In genomic region chr11:77968337-77968736, GRCh38 we compare ENCODE assay signal across 22 cellular contexts. TPM values are rescaled to one million over a fixed set of nuclear protein-coding genes. Genes with fewer than 3 reads are reported as not detected.
DNase-seq lines count a peak whose midpoint lies in the region; ATAC-seq and TF ChIP-seq lines count a peak whose summit lies in the region.
"Had no signal": no experiment of that assay in that cellular context is flagged by ENCODE, and none has a peak within 500 bp of the region (broad histone marks: within the 10 kb centered on the region; RNA-seq: fewer than 3 reads in every experiment).

No MANE protein-coding gene starts in this region.

- WGBS in transverse colon (ENCODE audit: low coverage in 1 of 2), 2 donors: 83 to 94% methylated on average over 2 of the region's 2 CpGs

- TF ChIP-seq CTCF in transverse colon (IDR thresholded peaks at IDR 0.05): no peak

- peaks cover 14% of the 10 kb centered on the region for H3K36me3 ChIP-seq in Karpas-422 (ENCODE audit: insufficient read depth, low read length)
- H3K36me3 ChIP-seq in transverse colon: peaks cover 0 to 8% (median 0%) of the 10 kb centered on the region in 4 donors
- H3K36me3 ChIP-seq: neural progenitor cell had no signal

- H3K9ac ChIP-seq in Karpas-422 (ENCODE audit: low read length): no peak overlapping the region
- H3K9ac ChIP-seq: neural progenitor cell had no signal

- H3K4me3 ChIP-seq in Karpas-422 (ENCODE audit: low read length) (no peak overlapping the region), transverse colon (no peak overlapping the region)
- H3K4me3 ChIP-seq: neural progenitor cell, upper lobe of right lung had no signal

- peaks cover 4% of the 10 kb centered on the region; the same call in 1 of the 2 replicates for H3K4me1 ChIP-seq in Karpas-422 (ENCODE audit: low read length)
- H3K4me1 ChIP-seq in transverse colon: no peaks in the 10 kb centered on the region
- H3K4me1 ChIP-seq: neural progenitor cell, upper lobe of right lung had no signal

- in situ Hi-C loops in transverse colon (cut with MboI; ENCODE audit: low pct_ligation_motif_present in 1 of 4, low pct_unique_long_range_greater_than_20kb in 1 of 4, low sequenced_read_pairs in 3 of 4): no loop called here

- no peak overlapping the region for H3K27ac ChIP-seq in Karpas-422 (ENCODE audit: low read length)
- H3K27ac ChIP-seq in transverse colon: no peak overlapping the region
- H3K27ac ChIP-seq: neural progenitor cell, upper lobe of right lung had no signal

- peak; percentile 53 for ATAC-seq in GM19035 (IDR thresholded peaks at IDR 0.05; ENCODE audit: unreplicated experiment)
- ATAC-seq in HG02642 (IDR thresholded peaks at IDR 0.05; ENCODE audit: poor library complexity, unreplicated experiment): peak; percentile 44
- ATAC-seq in HG03095 (IDR thresholded peaks at IDR 0.05; ENCODE audit: unreplicated experiment): no peak
- ATAC-seq: left cardiac atrium; stimulated activated memory B cell treated with anti-CD40 and anti-IgM and Interleukin-4, amounts not matched to agents 10 μg/mL and 1 μg/mL and 100 μg/mL, for 72 hours; upper lobe of right lung had no signal

- H3K79me2 ChIP-seq in Karpas-422 (ENCODE audit: low read length): peaks cover 14% of the 10 kb centered on the region; the same call in 1 of the 2 replicates

- peak; percentile 51 for DNase-seq in Karpas-422
- peak; percentile 3 for DNase-seq in germinal center (ENCODE audit: low spot score)
- DNase-seq in NCI-H1105 (lab: John Stamatoyannopoulos, UW): no peak
- DNase-seq in transverse colon: no peak
- no peak for DNase-seq in T1000 (lab: John Stamatoyannopoulos, UW)
- DNase-seq: activated CD4-positive, alpha-beta T cell treated with anti-CD3 and anti-CD28 coated beads for 1 hour; amniotic stem cell; central memory CD4-positive, alpha-beta T cell; endodermal cell; IMR-90; left cardiac atrium; midbrain; NCI-H1048; NCI-H2171; NCI-H82; stimulated activated CD4-positive, alpha-beta T cell treated with anti-CD3 and anti-CD28 coated beads, Interleukin-12 subunit alpha, Interleukin-12 subunit beta, amount 100 ng/mL, for 4 hours; upper lobe of right lung had no signal

- H3K9me3 ChIP-seq in Karpas-422 (ENCODE audit: low read length): peaks cover 2% of the 10 kb centered on the region; the same call in 1 of the 2 replicates
- H3K9me3 ChIP-seq in transverse colon: no peaks in the 10 kb centered on the region
- H3K9me3 ChIP-seq: upper lobe of right lung had no signal

- H2AFZ ChIP-seq in Karpas-422 (ENCODE audit: low read length): no peak overlapping the region
- H2AFZ ChIP-seq: neural progenitor cell had no signal

- H3K27me3 ChIP-seq in Karpas-422 (ENCODE audit: low read length): no peaks in the 10 kb centered on the region
- H3K27me3 ChIP-seq in transverse colon: no peaks in the 10 kb centered on the region
- H3K27me3 ChIP-seq: neural progenitor cell, upper lobe of right lung had no signal

- no peaks in the 10 kb centered on the region for H3K9me2 ChIP-seq in Karpas-422 (replicated peaks; ENCODE audit: insufficient read depth, low read length)

- intact Hi-C loops in transverse colon (cut with DNase I; ENCODE audit: low total_unique reads): loop anchor here (10.0 kb wide), 1 partner anchor 1164 kb away; no protein-coding TSS in a partner anchor

- H3K4me2 ChIP-seq in Karpas-422 (ENCODE audit: low read depth, low read length, poor library complexity, severe bottlenecking): no peak overlapping the region
- H3K4me2 ChIP-seq: neural progenitor cell had no signal

- no peak for TF ChIP-seq POLR2A in transverse colon (IDR thresholded peaks at IDR 0.05)

- no peaks in the 10 kb centered on the region for H4K20me1 ChIP-seq in Karpas-422 (ENCODE audit: insufficient read depth, low read depth, low read length)

- no peak for TF ChIP-seq EP300 in transverse colon (IDR thresholded peaks at IDR 0.05; ENCODE audit: low read depth)

RNA-seq across cellular contexts. Expression of gene INTS4, which starts 26.1 kb away (rescaled TPM):
- total RNA-seq in Karpas-422 (2014; rRNA removed; shearing (Covaris generic); ENCODE audit: low replicate concordance): 42.7 and 51.2 TPM in 2 replicates
- total RNA-seq in transverse colon: 10 to 100 TPM in 3 of 4 donors, 1 to 10 TPM in 1; 3.8 to 45.9 (median 31.5) TPM

RNA-seq across cellular contexts. Expression of gene KCTD14, which starts 54.7 kb away (rescaled TPM):
- total RNA-seq in Karpas-422 (2014; rRNA removed; shearing (Covaris generic); ENCODE audit: low replicate concordance): 1.0 TPM in 1 of 2 replicates, not detected in the other
- total RNA-seq in transverse colon: 1 to 10 TPM; 1.2 to 8.6 (median 5.1) TPM

Comparison
In these comparisons a context has a peak if more than half of its experiments do, and no peak if none do; other contexts are left out.
1. DNase-seq: peak in Karpas-422 (single experiment) and germinal center (single experiment); none in NCI-H1105 (single experiment), transverse colon (single experiment) and T1000 (single experiment).